In genomic region chr11:74636633-74637184, GRCh38 we compare ENCODE assay signal across 11 cellular contexts. TPM values are rescaled to one million over a fixed set of nuclear protein-coding genes. Genes with fewer than 3 reads are reported as not detected.
DNase-seq lines count a peak whose midpoint lies in the region; ATAC-seq lines count a peak whose summit lies in the region.
"Had no signal": no experiment of that assay in that cellular context is flagged by ENCODE, and none has a peak within 500 bp of the region (broad histone marks: within the 10 kb centered on the region; RNA-seq: fewer than 3 reads in every experiment).

No MANE protein-coding gene starts in this region.

- no peaks in the 10 kb centered on the region for H3K27me3 ChIP-seq in H7 (ENCODE audit: control insufficient read depth, insufficient read depth, low read length)
- H3K27me3 ChIP-seq: ovary had no signal

- H3K36me3 Mint-ChIP-seq in activated CD4-positive, alpha-beta T cell treated with anti-CD3 and anti-CD28 coated beads for 36 hours (ENCODE audit: low read depth) = peaks cover 75% of the 10 kb centered on the region
- H3K36me3 Mint-ChIP-seq in stimulated activated naive CD8-positive, alpha-beta T cell treated with anti-CD3 and anti-CD28 coated beads, Interleukin-15, Interleukin-2, amounts not matched to agents 100 ng/mL and 50 ng/mL, for 24 hours (ENCODE audit: low read depth) = peaks cover 95% of the 10 kb centered on the region

- H3K27me3 Mint-ChIP-seq in activated CD4-positive, alpha-beta T cell treated with anti-CD3 and anti-CD28 coated beads for 36 hours = no peaks in the 10 kb centered on the region
- H3K27me3 Mint-ChIP-seq in stimulated activated naive CD8-positive, alpha-beta T cell treated with anti-CD3 and anti-CD28 coated beads, Interleukin-15, Interleukin-2, amounts not matched to agents 100 ng/mL and 50 ng/mL, for 24 hours = no peaks in the 10 kb centered on the region
- H3K27me3 Mint-ChIP-seq: stimulated activated memory B cell treated with anti-CD40 and anti-IgM and Interleukin-4, amounts not matched to agents 10 μg/mL and 1 μg/mL and 100 μg/mL, for 72 hours had no signal

- POLR2A ChIA-PET in activated CD4-positive, alpha-beta T cell treated with anti-CD3 and anti-CD28 coated beads for 36 hours (lab: Charles Lee) = interaction anchor here (0.7 kb wide), 1 partner anchor 1199 kb away, joined by 6 read pairs; no protein-coding TSS in a partner anchor

- no peak overlapping the region for H3K4me3 Mint-ChIP-seq in activated CD4-positive, alpha-beta T cell treated with anti-CD3 and anti-CD28 coated beads for 36 hours
- H3K4me3 Mint-ChIP-seq in stimulated activated naive CD8-positive, alpha-beta T cell treated with anti-CD3 and anti-CD28 coated beads, Interleukin-15, Interleukin-2, amounts not matched to agents 100 ng/mL and 50 ng/mL, for 24 hours = no peak overlapping the region
- H3K4me3 Mint-ChIP-seq: stimulated activated memory B cell treated with anti-CD40 and anti-IgM and Interleukin-4, amounts not matched to agents 10 μg/mL and 1 μg/mL and 100 μg/mL, for 72 hours had no signal

- no peak for DNase-seq in activated CD4-positive, alpha-beta T cell treated with anti-CD3 and anti-CD28 coated beads for 36 hours
- DNase-seq in activated CD4-positive, alpha-beta T cell treated with anti-CD3 and anti-CD28 coated beads, Interleukin-2, amount 50 U/mL, for 48 hours = no peak
- DNase-seq in RKO (ENCODE audit: low spot score) = peak; percentile 65
- peak; percentile 88 for DNase-seq in fibroblast of gingiva (ENCODE audit: low read depth)
- DNase-seq in hippocampal formation (lab: John Stamatoyannopoulos, UW) = no peak
- no peak for DNase-seq in H7
- DNase-seq: NCI-H510A, ovary had no signal

- intact Hi-C loops in activated CD4-positive, alpha-beta T cell treated with anti-CD3 and anti-CD28 coated beads for 36 hours (cut with DNase I, micrococcal nuclease) = no loop called here

- no peaks in the 10 kb centered on the region for H3K9me3 Mint-ChIP-seq in activated CD4-positive, alpha-beta T cell treated with anti-CD3 and anti-CD28 coated beads for 36 hours (ENCODE audit: low read depth)
- H3K9me3 Mint-ChIP-seq in stimulated activated naive CD8-positive, alpha-beta T cell treated with anti-CD3 and anti-CD28 coated beads, Interleukin-15, Interleukin-2, amounts not matched to agents 100 ng/mL and 50 ng/mL, for 24 hours = no peaks in the 10 kb centered on the region
- H3K9me3 Mint-ChIP-seq: stimulated activated memory B cell treated with anti-CD40 and anti-IgM and Interleukin-4, amounts not matched to agents 10 μg/mL and 1 μg/mL and 100 μg/mL, for 72 hours had no signal

- peaks cover 6% of the 10 kb centered on the region for H3K36me3 ChIP-seq in H7 (replicated peaks; ENCODE audit: control insufficient read depth, insufficient read depth, low read length)
- H3K36me3 ChIP-seq: ovary had no signal

- peak; percentile 88 for ATAC-seq in activated CD4-positive, alpha-beta T cell treated with anti-CD3 and anti-CD28 coated beads for 36 hours
- ATAC-seq in GM18868 (IDR thresholded peaks at IDR 0.05; ENCODE audit: unreplicated experiment) = no peak
- ATAC-seq: stimulated activated memory B cell treated with anti-CD40 and anti-IgM and Interleukin-4, amounts not matched to agents 10 μg/mL and 1 μg/mL and 100 μg/mL, for 72 hours had no signal

- peaks cover 15% of the 10 kb centered on the region for H3K4me1 Mint-ChIP-seq in activated CD4-positive, alpha-beta T cell treated with anti-CD3 and anti-CD28 coated beads for 36 hours
- peaks cover 15% of the 10 kb centered on the region for H3K4me1 Mint-ChIP-seq in stimulated activated naive CD8-positive, alpha-beta T cell treated with anti-CD3 and anti-CD28 coated beads, Interleukin-15, Interleukin-2, amounts not matched to agents 100 ng/mL and 50 ng/mL, for 24 hours (ENCODE audit: low read depth)

- CTCF ChIA-PET in activated CD4-positive, alpha-beta T cell treated with anti-CD3 and anti-CD28 coated beads for 36 hours (lab: Charles Lee) = interaction anchor here (0.6 kb wide), 2 partner anchors 20 to 114 kb away, joined by 3 to 4 read pairs; no protein-coding TSS in a partner anchor

- no peak overlapping the region for H3K4me3 ChIP-seq in H7 (ENCODE audit: insufficient read depth, low read depth, low read length)
- H3K4me3 ChIP-seq: ovary had no signal

- peak overlapping the region; percentile 72 for H3K27ac Mint-ChIP-seq in activated CD4-positive, alpha-beta T cell treated with anti-CD3 and anti-CD28 coated beads for 36 hours
- H3K27ac Mint-ChIP-seq in stimulated activated naive CD8-positive, alpha-beta T cell treated with anti-CD3 and anti-CD28 coated beads, Interleukin-15, Interleukin-2, amounts not matched to agents 100 ng/mL and 50 ng/mL, for 24 hours = peak overlapping the region; percentile 51
- H3K27ac Mint-ChIP-seq: stimulated activated memory B cell treated with anti-CD40 and anti-IgM and Interleukin-4, amounts not matched to agents 10 μg/mL and 1 μg/mL and 100 μg/mL, for 72 hours had no signal

RNA-seq across cellular contexts. Expression of gene POLD3, which starts 44.3 kb away (rescaled TPM):
- total RNA-seq in activated CD4-positive, alpha-beta T cell treated with anti-CD3 and anti-CD28 coated beads for 36 hours = 10 to 100 TPM; 70.0 to 79.8 TPM
- total RNA-seq in H7 (2014; rRNA removed; shearing (Covaris generic)) = 31.8 and 36.8 TPM in 2 replicates

Comparison
In these comparisons a context has a peak if more than half of its experiments do, and no peak if none do; other contexts are left out.
1. DNase-seq: peak in RKO (single experiment) and fibroblast of gingiva (single experiment); none in activated CD4-positive, alpha-beta T cell treated with anti-CD3 and anti-CD28 coated beads for 36 hours (single experiment), activated CD4-positive, alpha-beta T cell treated with anti-CD3 and anti-CD28 coated beads, Interleukin-2, amount 50 U/mL, for 48 hours (0 of 2), hippocampal formation (0 of 2) and H7 (single experiment).